In genomic region chr10:91799580-91799975, GRCh38 we compare ENCODE assay signal across 8 cellular contexts. TPM values are rescaled to one million over a fixed set of nuclear protein-coding genes. Genes with fewer than 3 reads are reported as not detected.
DNase-seq lines count a peak whose midpoint lies in the region; ATAC-seq and TF ChIP-seq lines count a peak whose summit lies in the region.

No MANE protein-coding gene starts in this region.

- DNase-seq in activated T-cell treated with anti-CD3 and anti-CD28 coated beads, Interleukin-2, amount 50 U/mL, for 72 hours = peak; percentile 5
- no peak for DNase-seq in activated T-cell treated with anti-CD3 and anti-CD28 coated beads, Interleukin-2, amount 50 U/mL, for 1 hour
- DNase-seq in activated naive CD8-positive, alpha-beta T cell treated with anti-CD3 and anti-CD28 coated beads, Interleukin-2, amount 50 U/mL, for 24 hours = no peak
- DNase-seq in left kidney (ENCODE audit: low read depth, low spot score) (peak; percentile 13), tibial nerve (ENCODE audit: low spot score in 2 of 2) (no peak), C1 segment of cervical spinal cord (lab: John Stamatoyannopoulos, UW) (no peak)
- DNase-seq in stimulated activated CD4-positive, alpha-beta T cell treated with anti-CD3 and anti-CD28 coated beads, Interleukin-4, amount 100 ng/mL, for 1 hour = no peak

- peaks cover 0 to under 1% (median 0%) of the 10 kb centered on the region in 3 donors for H3K36me3 ChIP-seq in tibial nerve

- no peak for TF ChIP-seq CTCF in tibial nerve (IDR thresholded peaks at IDR 0.05)

- no peak for ATAC-seq in activated T-cell treated with anti-CD3 and anti-CD28 coated beads, Interleukin-2, amount 50 U/mL, for 72 hours (replicated peaks in 1 of 2)
- ATAC-seq in activated naive CD8-positive, alpha-beta T cell treated with anti-CD3 and anti-CD28 coated beads, Interleukin-2, amount 50 U/mL, for 24 hours = no peak
- ATAC-seq in HG03280 (IDR thresholded peaks at IDR 0.05; ENCODE audit: unreplicated experiment) = no peak

- H3K27ac ChIP-seq in tibial nerve = peak overlapping the region; percentile 93 to 99 (median 96)

- H3K4me3 Mint-ChIP-seq in activated T-cell treated with anti-CD3 and anti-CD28 coated beads, Interleukin-2, amount 50 U/mL, for 72 hours = peak overlapping the region; percentile 91 to 98
- peak overlapping the region; percentile 92 for H3K4me3 Mint-ChIP-seq in activated naive CD8-positive, alpha-beta T cell treated with anti-CD3 and anti-CD28 coated beads, Interleukin-2, amount 50 U/mL, for 24 hours

- TF ChIP-seq EP300 in tibial nerve (IDR thresholded peaks at IDR 0.05) = no peak

- no peak for TF ChIP-seq POLR2A in tibial nerve (IDR thresholded peaks at IDR 0.05)

- 22% methylated on average over 4 of the region's 4 CpGs for WGBS in tibial nerve, 2 donors

- peak overlapping the region; percentile 80 to 97 (median 92) for H3K4me3 ChIP-seq in tibial nerve

- peaks cover 0 to 63% (median 23%) of the 10 kb centered on the region in 4 donors for H3K4me1 ChIP-seq in tibial nerve

- no peaks in the 10 kb centered on the region for H3K9me3 ChIP-seq in tibial nerve

- H3K36me3 Mint-ChIP-seq in activated T-cell treated with anti-CD3 and anti-CD28 coated beads, Interleukin-2, amount 50 U/mL, for 72 hours (ENCODE audit: insufficient read depth in 2 of 2) = peaks cover 14 to 31% of the 10 kb centered on the region in 2 donors
- H3K36me3 Mint-ChIP-seq in activated naive CD8-positive, alpha-beta T cell treated with anti-CD3 and anti-CD28 coated beads, Interleukin-2, amount 50 U/mL, for 24 hours (ENCODE audit: low read depth) = peaks cover 21% of the 10 kb centered on the region

- H3K27me3 Mint-ChIP-seq in activated T-cell treated with anti-CD3 and anti-CD28 coated beads, Interleukin-2, amount 50 U/mL, for 72 hours (ENCODE audit: low read depth) = no peaks in the 10 kb centered on the region
- H3K27me3 Mint-ChIP-seq in activated naive CD8-positive, alpha-beta T cell treated with anti-CD3 and anti-CD28 coated beads, Interleukin-2, amount 50 U/mL, for 24 hours = no peaks in the 10 kb centered on the region

- H3K27ac Mint-ChIP-seq in activated T-cell treated with anti-CD3 and anti-CD28 coated beads, Interleukin-2, amount 50 U/mL, for 72 hours = peak overlapping the region; percentile 92
- peak overlapping the region; percentile 88 for H3K27ac Mint-ChIP-seq in activated naive CD8-positive, alpha-beta T cell treated with anti-CD3 and anti-CD28 coated beads, Interleukin-2, amount 50 U/mL, for 24 hours

- no peaks in the 10 kb centered on the region for H3K27me3 ChIP-seq in tibial nerve

- no peaks in the 10 kb centered on the region for H3K9me3 Mint-ChIP-seq in activated T-cell treated with anti-CD3 and anti-CD28 coated beads, Interleukin-2, amount 50 U/mL, for 72 hours
- H3K9me3 Mint-ChIP-seq in activated naive CD8-positive, alpha-beta T cell treated with anti-CD3 and anti-CD28 coated beads, Interleukin-2, amount 50 U/mL, for 24 hours = no peaks in the 10 kb centered on the region

- H3K4me1 Mint-ChIP-seq in activated T-cell treated with anti-CD3 and anti-CD28 coated beads, Interleukin-2, amount 50 U/mL, for 72 hours (ENCODE audit: low read depth) = peaks cover 68% of the 10 kb centered on the region
- H3K4me1 Mint-ChIP-seq in activated naive CD8-positive, alpha-beta T cell treated with anti-CD3 and anti-CD28 coated beads, Interleukin-2, amount 50 U/mL, for 24 hours = peaks cover 77% of the 10 kb centered on the region

RNA-seq across cellular contexts. Expression of gene TNKS2, which starts 1.4 kb away (rescaled TPM):
- total RNA-seq in activated T-cell treated with anti-CD3 and anti-CD28 coated beads, Interleukin-2, amount 50 U/mL, for 72 hours = 10 to 100 TPM; 48.5 to 52.3 TPM
- 10 to 100 TPM; 47.7 to 60.7 (median 54.0) TPM for total RNA-seq in tibial nerve

Comparison
In these comparisons a context has a peak if more than half of its experiments do, and no peak if none do; other contexts are left out.
1. DNase-seq: peak in activated T-cell treated with anti-CD3 and anti-CD28 coated beads, Interleukin-2, amount 50 U/mL, for 72 hours (2 of 2) and left kidney (single experiment); none in activated T-cell treated with anti-CD3 and anti-CD28 coated beads, Interleukin-2, amount 50 U/mL, for 1 hour (single experiment), activated naive CD8-positive, alpha-beta T cell treated with anti-CD3 and anti-CD28 coated beads, Interleukin-2, amount 50 U/mL, for 24 hours (single experiment), tibial nerve (0 of 2), C1 segment of cervical spinal cord (0 of 14) and stimulated activated CD4-positive, alpha-beta T cell treated with anti-CD3 and anti-CD28 coated beads, Interleukin-4, amount 100 ng/mL, for 1 hour (single experiment).